1 cellular context compared by ENCODE assay signal in genomic region chr12:110688446-110689001, GRCh38.
TF ChIP-seq lines count a peak whose summit lies in the region.

No MANE protein-coding gene starts in this region.

TF ChIP-seq in liver, 16 proteins besides CTCF, POLR2A, EP300 and RAD21 (continued from another document):
- TF ChIP-seq REST (IDR thresholded peaks at IDR 0.05): no peak
